ENCODE assay signal across 22 cellular contexts in the genomic region with DNA sequence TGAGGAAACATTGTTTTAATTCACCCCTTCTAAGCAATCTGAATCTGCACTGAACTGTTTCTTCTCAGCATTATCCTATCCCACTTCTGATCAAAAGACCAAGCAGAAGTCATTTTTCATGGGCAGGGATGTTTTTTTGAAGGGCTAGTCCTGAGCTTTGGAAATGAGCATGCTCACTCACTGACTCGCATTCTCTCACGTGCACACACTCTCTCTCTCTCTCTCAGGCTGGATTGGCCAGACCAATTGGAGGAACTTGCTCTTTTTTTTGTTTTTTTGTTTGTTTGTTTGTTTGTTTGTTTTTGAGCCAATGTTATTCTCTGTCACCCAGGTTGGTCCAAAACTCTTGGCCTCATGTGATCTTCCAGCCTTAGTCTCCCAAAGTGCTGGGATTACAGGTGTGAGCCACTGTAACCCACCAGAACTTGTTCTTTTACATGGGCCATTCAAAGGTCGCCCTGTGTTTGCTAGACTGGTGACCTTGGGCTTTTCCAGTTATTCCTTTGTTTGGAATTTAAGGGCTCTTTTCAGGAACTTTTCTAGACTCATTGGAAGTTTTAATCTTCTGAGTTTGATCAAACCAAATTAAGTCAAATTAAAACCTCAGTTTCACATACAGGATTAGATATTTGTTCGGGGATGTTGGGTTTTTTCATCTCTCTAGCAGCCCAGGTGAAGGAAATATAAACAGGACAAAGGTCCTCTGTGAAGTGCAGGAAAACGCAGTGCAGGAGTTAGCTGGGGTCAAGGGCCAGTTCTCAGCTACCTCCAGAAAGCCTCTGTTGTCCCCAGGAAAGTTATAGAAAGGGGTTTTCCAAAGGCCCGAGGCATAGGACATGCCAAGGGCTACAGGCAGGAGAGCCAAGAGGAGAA. TPM values are rescaled to one million over a fixed set of nuclear protein-coding genes. Genes with fewer than 3 reads are reported as not detected.
"Had no signal": no experiment of that assay in that cellular context is flagged by ENCODE, and none has a peak within 500 bp of the region (broad histone marks: within the 10 kb centered on the region; RNA-seq: fewer than 3 reads in every experiment).

No MANE protein-coding gene starts in this region.

- H3K4me2 ChIP-seq: SK-N-SH had no signal

- H3K4me3 Mint-ChIP-seq: activated CD4-positive, alpha-beta memory T cell treated with anti-CD3 and anti-CD28 coated beads for 36 hours; activated naive CD8-positive, alpha-beta T cell; activated T-cell treated with anti-CD3 and anti-CD28 coated beads, Interleukin-2, amount 50 U/mL, for 4 hours; nephron; T-cell had no signal

- H3K27ac Mint-ChIP-seq: activated CD4-positive, alpha-beta memory T cell treated with anti-CD3 and anti-CD28 coated beads for 36 hours; activated naive CD8-positive, alpha-beta T cell had no signal

- H3K27ac ChIP-seq: epithelial cell of prostate, prostate gland had no signal

- FAIRE-seq: colon had no signal

- H3K9me3 ChIP-seq: prostate gland, SK-N-SH, thyroid gland, uterus had no signal

- H3K36me3 ChIP-seq: prostate gland, uterus had no signal

- H3K9ac ChIP-seq: SK-N-SH had no signal

- DNase-seq: activated CD4-positive, alpha-beta memory T cell treated with anti-CD3 and anti-CD28 coated beads for 36 hours; activated CD4-positive, alpha-beta T cell treated with anti-CD3 and anti-CD28 coated beads for 1 hour; activated gamma-delta T cell treated with Interleukin-2 at 50 U/mL for 16 hours; activated T-cell treated with anti-CD3 and anti-CD28 coated beads, Interleukin-2, amount 50 U/mL, for 4 hours; amniotic stem cell; caudate nucleus; effector CD8-positive, alpha-beta T cell; foreskin melanocyte; mammary epithelial cell; occipital lobe; SK-N-SH; stimulated activated CD4-positive, alpha-beta T cell treated with anti-CD3 and anti-CD28 coated beads, Interleukin-2, amount 100 ng/mL, for 24 hours; T-cell; T-helper 9 cell; thyroid gland; uterus had no signal

- H3K4me3 ChIP-seq: prostate gland, thyroid gland, uterus had no signal

- ATAC-seq: activated T-cell treated with anti-CD3 and anti-CD28 coated beads, Interleukin-2, amount 50 U/mL, for 4 hours; sciatic nerve; T-cell had no signal

- H3K9me3 Mint-ChIP-seq: activated CD4-positive, alpha-beta memory T cell treated with anti-CD3 and anti-CD28 coated beads for 36 hours; activated T-cell treated with anti-CD3 and anti-CD28 coated beads, Interleukin-2, amount 50 U/mL, for 4 hours; nephron; T-cell had no signal

- H3K4me1 ChIP-seq: uterus had no signal

- H3K27me3 ChIP-seq: thyroid gland, uterus had no signal

- H3K27me3 Mint-ChIP-seq: activated CD4-positive, alpha-beta memory T cell treated with anti-CD3 and anti-CD28 coated beads for 36 hours; activated naive CD8-positive, alpha-beta T cell; T-cell had no signal

- H3K36me3 Mint-ChIP-seq: activated CD4-positive, alpha-beta memory T cell treated with anti-CD3 and anti-CD28 coated beads for 36 hours; activated naive CD8-positive, alpha-beta T cell; T-cell had no signal

RNA-seq across cellular contexts. Expression of gene FAXDC2, which starts 13.2 kb away (rescaled TPM):
- total RNA-seq: activated CD4-positive, alpha-beta memory T cell treated with anti-CD3 and anti-CD28 coated beads for 36 hours had no signal
